12 cellular contexts compared by ENCODE assay signal in the genomic region with DNA sequence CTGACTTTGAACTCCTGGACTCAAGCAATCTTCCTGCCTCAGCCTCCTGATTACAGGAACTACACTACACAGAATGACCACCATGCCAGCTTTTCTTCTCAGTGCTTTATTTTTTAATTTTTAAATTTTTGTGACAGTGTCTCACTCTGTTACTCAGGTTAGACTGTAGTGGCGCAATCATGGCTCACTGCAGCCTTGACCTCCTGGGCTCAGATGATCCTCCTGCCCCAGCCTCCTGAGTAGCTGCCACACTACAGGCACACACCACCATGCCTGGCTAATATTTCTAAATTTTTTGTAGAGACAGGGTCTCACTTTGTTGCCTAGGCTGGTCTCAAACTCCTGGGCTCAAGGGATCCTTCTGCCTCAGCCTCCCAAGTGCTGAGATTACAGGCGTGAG. TPM values are rescaled to one million over a fixed set of nuclear protein-coding genes. Genes with fewer than 3 reads are reported as not detected.
DNase-seq lines count a peak whose midpoint lies in the region; ATAC-seq, FAIRE-seq and TF ChIP-seq lines count a peak whose summit lies in the region.
"Not testable (repeated sequence)": the region's sequence is repeated elsewhere in the genome, so short reads cannot be mapped to it uniquely, and the experiment has no call there.
"Had no signal": no experiment of that assay in that cellular context is flagged by ENCODE, and none has a peak within 500 bp of the region (broad histone marks: within the 10 kb centered on the region; RNA-seq: fewer than 3 reads in every experiment).

No MANE protein-coding gene starts in this region.

- H3K9me3 Mint-ChIP-seq in CD4-positive, alpha-beta T cell; T-cell; activated T-helper 1 cell treated with anti-CD3 and anti-CD28 coated beads, Interleukin-12 subunit alpha, Interleukin-12 subunit beta, Interleukin-2, Interleukin-4 antibody, amounts not matched to agents 30 ng/mL and 10 ng/mL and 1 ng/mL, durations not matched to agents 14 hours and 24 hours and 36 hours; naive thymus-derived CD8-positive, alpha-beta T cell; stimulated activated naive CD8-positive, alpha-beta T cell treated with anti-CD3 and anti-CD28 coated beads, Interleukin-15, Interleukin-2, amounts not matched to agents 100 ng/mL and 50 ng/mL, for 24 hours; type B pancreatic cell: not testable (repeated sequence)

- H4K20me1 ChIP-seq in K562 (replicated peaks; ENCODE audit: control insufficient read depth, insufficient read depth, low read length): not testable (repeated sequence)

- H2AFZ ChIP-seq in K562 (ENCODE audit: low read depth, low read length): not testable (repeated sequence)

- TF ChIP-seq EP300 in K562 (IDR thresholded peaks at IDR 0.05; ENCODE audit: low read length): not testable (repeated sequence)

- H3K36me3 Mint-ChIP-seq in CD4-positive, alpha-beta T cell (ENCODE audit: low read depth): peaks cover 16% of the 10 kb centered on the region
- H3K36me3 Mint-ChIP-seq in T-cell: peaks cover 22% of the 10 kb centered on the region
- H3K36me3 Mint-ChIP-seq in activated T-helper 1 cell treated with anti-CD3 and anti-CD28 coated beads, Interleukin-12 subunit alpha, Interleukin-12 subunit beta, Interleukin-2, Interleukin-4 antibody, amounts not matched to agents 30 ng/mL and 10 ng/mL and 1 ng/mL, durations not matched to agents 14 hours and 24 hours and 36 hours (ENCODE audit: low read depth): peaks cover 67% of the 10 kb centered on the region
- H3K36me3 Mint-ChIP-seq in naive thymus-derived CD8-positive, alpha-beta T cell: not testable (repeated sequence)
- H3K36me3 Mint-ChIP-seq in stimulated activated naive CD8-positive, alpha-beta T cell treated with anti-CD3 and anti-CD28 coated beads, Interleukin-15, Interleukin-2, amounts not matched to agents 100 ng/mL and 50 ng/mL, for 24 hours (ENCODE audit: low read depth): peaks cover 84% of the 10 kb centered on the region
- peaks cover 35% of the 10 kb centered on the region for H3K36me3 Mint-ChIP-seq in type B pancreatic cell

- in situ Hi-C loops in K562 (cut with MboI): loop anchor here (10.0 kb wide), 1 partner anchor 56 kb away; the partner anchor contains the start of gene BCL2L1

- not testable (repeated sequence) for TF ChIP-seq POLR2A in K562 (conservative IDR thresholded peaks at IDR 0.05)

- CTCF ChIA-PET in CD4-positive, alpha-beta T cell (lab: Charles Lee): interaction anchor here (0.7 to 1.9 kb wide), 3 partner anchors 17 to 55 kb away, joined by 3 to 7 read pairs (median 4); no protein-coding TSS in a partner anchor
- CTCF ChIA-PET in T-cell (lab: Charles Lee): interaction anchor here in 1 of 2 donors (0.5 kb wide), 1 partner anchor 35 kb away, joined by 6 read pairs; no protein-coding TSS in a partner anchor
- CTCF ChIA-PET in K562 (lab: Yijun Ruan, JAX; ENCODE audit: low intra/inter-chr PET ratio): not testable (repeated sequence)

- H3K9me1 ChIP-seq in K562 (ENCODE audit: control insufficient read depth, insufficient read depth, low read length): not testable (repeated sequence)

- not testable (repeated sequence) for H3K27me3 ChIP-seq in CD4-positive, alpha-beta T cell (ENCODE audit: control insufficient read depth, insufficient read depth, low read length); K562 (ENCODE audit: control insufficient read depth in 2 of 2, insufficient read depth in 2 of 2, low read length in 2 of 2); heart right ventricle

- not testable (repeated sequence) for ATAC-seq in CD4-positive, alpha-beta T cell (ENCODE audit: poor library complexity); T-cell (replicated peaks in 1 of 4); K562; heart right ventricle; naive thymus-derived CD8-positive, alpha-beta T cell

- not testable (repeated sequence) for TF ChIP-seq CTCF in CD4-positive, alpha-beta T cell (IDR thresholded peaks at IDR 0.05); K562 (IDR thresholded peaks at IDR 0.05 in 2 of 3, conservative IDR thresholded peaks at IDR 0.05 in 1 of 3; ENCODE audit: insufficient read depth in 2 of 3, low read depth in 1 of 3, low read length in 3 of 3); heart right ventricle (IDR thresholded peaks at IDR 0.05); type B pancreatic cell (conservative IDR thresholded peaks at IDR 0.05)

- DNase-seq in CD4-positive, alpha-beta T cell; T-cell; activated T-helper 1 cell treated with anti-CD3 and anti-CD28 coated beads, Interleukin-12 subunit alpha, Interleukin-12 subunit beta, Interleukin-2, Interleukin-4 antibody, amounts not matched to agents 30 ng/mL and 10 ng/mL and 1 ng/mL, durations not matched to agents 14 hours and 24 hours and 36 hours (ENCODE audit: low spot score); K562 (ENCODE audit: extremely low read depth in 1 of 4, low spot score in 3 of 4); heart right ventricle; naive thymus-derived CD8-positive, alpha-beta T cell; type B pancreatic cell (ENCODE audit: extremely low spot score, unreplicated experiment): not testable (repeated sequence)

- H3K27me3 Mint-ChIP-seq in CD4-positive, alpha-beta T cell; T-cell; activated T-helper 1 cell treated with anti-CD3 and anti-CD28 coated beads, Interleukin-12 subunit alpha, Interleukin-12 subunit beta, Interleukin-2, Interleukin-4 antibody, amounts not matched to agents 30 ng/mL and 10 ng/mL and 1 ng/mL, durations not matched to agents 14 hours and 24 hours and 36 hours (ENCODE audit: insufficient read depth); naive thymus-derived CD8-positive, alpha-beta T cell; stimulated activated naive CD8-positive, alpha-beta T cell treated with anti-CD3 and anti-CD28 coated beads, Interleukin-15, Interleukin-2, amounts not matched to agents 100 ng/mL and 50 ng/mL, for 24 hours; type B pancreatic cell: not testable (repeated sequence)

- peaks cover 34% of the 10 kb centered on the region for H3K4me1 Mint-ChIP-seq in CD4-positive, alpha-beta T cell (ENCODE audit: low read depth)
- H3K4me1 Mint-ChIP-seq in T-cell (peaks cover 33 to 56% (median 47%) of the 10 kb centered on the region in 3 donors), type B pancreatic cell (ENCODE audit: unreplicated experiment) (peaks cover 48% of the 10 kb centered on the region)
- peaks cover 84% of the 10 kb centered on the region for H3K4me1 Mint-ChIP-seq in activated T-helper 1 cell treated with anti-CD3 and anti-CD28 coated beads, Interleukin-12 subunit alpha, Interleukin-12 subunit beta, Interleukin-2, Interleukin-4 antibody, amounts not matched to agents 30 ng/mL and 10 ng/mL and 1 ng/mL, durations not matched to agents 14 hours and 24 hours and 36 hours (ENCODE audit: low read depth)
- H3K4me1 Mint-ChIP-seq in naive thymus-derived CD8-positive, alpha-beta T cell: peaks cover 29 to 57% (median 46%) of the 10 kb centered on the region in 4 donors
- H3K4me1 Mint-ChIP-seq in stimulated activated naive CD8-positive, alpha-beta T cell treated with anti-CD3 and anti-CD28 coated beads, Interleukin-15, Interleukin-2, amounts not matched to agents 100 ng/mL and 50 ng/mL, for 24 hours (ENCODE audit: low read depth): peaks cover 88% of the 10 kb centered on the region

- not testable (repeated sequence) for H3K27ac ChIP-seq in CD4-positive, alpha-beta T cell (ENCODE audit: low read depth, low read length); K562 (ENCODE audit: extremely low read depth, low read depth, low read length)
- peak overlapping the region; percentile 86 to 96 (median 89) for H3K27ac ChIP-seq in heart right ventricle

- TF ChIP-seq RAD21 in K562 (CRISPR knock-in tag; conservative IDR thresholded peaks at IDR 0.05 in 1 of 2, IDR thresholded peaks at IDR 0.05 in 1 of 2): not testable (repeated sequence)

- not testable (repeated sequence) for H3K4me3 Mint-ChIP-seq in CD4-positive, alpha-beta T cell; T-cell; activated T-helper 1 cell treated with anti-CD3 and anti-CD28 coated beads, Interleukin-12 subunit alpha, Interleukin-12 subunit beta, Interleukin-2, Interleukin-4 antibody, amounts not matched to agents 30 ng/mL and 10 ng/mL and 1 ng/mL, durations not matched to agents 14 hours and 24 hours and 36 hours; naive thymus-derived CD8-positive, alpha-beta T cell; type B pancreatic cell
- peak overlapping the region; percentile 24 for H3K4me3 Mint-ChIP-seq in stimulated activated naive CD8-positive, alpha-beta T cell treated with anti-CD3 and anti-CD28 coated beads, Interleukin-15, Interleukin-2, amounts not matched to agents 100 ng/mL and 50 ng/mL, for 24 hours

- FAIRE-seq in K562 (lab: Jason Lieb, UNC): not testable (repeated sequence)

- peaks cover 87% of the 10 kb centered on the region for H3K36me3 ChIP-seq in K562 (ENCODE audit: control insufficient read depth, insufficient read depth, low read length)
- peaks cover 0 to 46% (median 9%) of the 10 kb centered on the region in 9 donors for H3K36me3 ChIP-seq in heart right ventricle

- POLR2A ChIA-PET in CD4-positive, alpha-beta T cell (lab: Charles Lee); T-cell (lab: Charles Lee): not testable (repeated sequence)
- POLR2A ChIA-PET in K562 (lab: Yijun Ruan, JAX): interaction anchor here (1.0 kb wide), 1 partner anchor 9 kb away, joined by 4 read pairs; no protein-coding TSS in a partner anchor
- POLR2A ChIA-PET in naive thymus-derived CD8-positive, alpha-beta T cell (lab: Charles Lee): interaction anchor here (0.9 kb wide), 1 partner anchor 51 kb away, joined by 5 read pairs; no protein-coding TSS in a partner anchor

- not testable (repeated sequence) for H3K9me3 ChIP-seq in CD4-positive, alpha-beta T cell (ENCODE audit: control insufficient read depth, low read length); K562 (replicated peaks; ENCODE audit: control insufficient read depth, insufficient read depth, low read depth, low read length); heart right ventricle

- intact Hi-C loops in CD4-positive, alpha-beta T cell (cut with DNase I, micrococcal nuclease); activated T-helper 1 cell treated with anti-CD3 and anti-CD28 coated beads, Interleukin-12 subunit alpha, Interleukin-12 subunit beta, Interleukin-2, Interleukin-4 antibody, amounts not matched to agents 30 ng/mL and 10 ng/mL and 1 ng/mL, durations not matched to agents 14 hours and 24 hours and 36 hours (cut with micrococcal nuclease); K562 (cut with micrococcal nuclease): not testable (repeated sequence)
- intact Hi-C loops in heart right ventricle (cut with DNase I): loop anchor here in 1 of 10 donors (5.0 kb wide), 1 partner anchor 53 kb away; the partner anchor contains the start of gene BCL2L1

- not testable (repeated sequence) for BruUV-seq in K562 (replicated peaks; lab: Mats Ljungman, UMichigan)

- not testable (repeated sequence) for H3K4me3 ChIP-seq in K562, heart right ventricle

- H3K4me2 ChIP-seq in K562 (ENCODE audit: insufficient read depth, low read length): not testable (repeated sequence)

- H3K27ac Mint-ChIP-seq in CD4-positive, alpha-beta T cell: peak overlapping the region; percentile 51
- H3K27ac Mint-ChIP-seq in T-cell (peak overlapping the region; percentile 47 to 74), type B pancreatic cell (peak overlapping the region; percentile 61)
- peak overlapping the region; percentile 44 for H3K27ac Mint-ChIP-seq in activated T-helper 1 cell treated with anti-CD3 and anti-CD28 coated beads, Interleukin-12 subunit alpha, Interleukin-12 subunit beta, Interleukin-2, Interleukin-4 antibody, amounts not matched to agents 30 ng/mL and 10 ng/mL and 1 ng/mL, durations not matched to agents 14 hours and 24 hours and 36 hours
- peak overlapping the region in 6 of 10 donors; percentile 24 to 89 (median 80) for H3K27ac Mint-ChIP-seq in naive thymus-derived CD8-positive, alpha-beta T cell
- H3K27ac Mint-ChIP-seq in stimulated activated naive CD8-positive, alpha-beta T cell treated with anti-CD3 and anti-CD28 coated beads, Interleukin-15, Interleukin-2, amounts not matched to agents 100 ng/mL and 50 ng/mL, for 24 hours: peak overlapping the region; percentile 62

- H3K4me1 ChIP-seq in K562 (replicated peaks in 1 of 2; ENCODE audit: control insufficient read depth in 2 of 2, insufficient read depth in 2 of 2, low read length in 2 of 2) (peaks cover 88 to 91% of the 10 kb centered on the region in 2 experiments), heart right ventricle (peaks cover 58 to 100% (median 99%) of the 10 kb centered on the region in 9 donors)

- 0 out of 4 replicates have a peak overlapping the region, but pooled peaks of 1 of the 2 experiments have one; percentile 1 for H3K9ac ChIP-seq in K562 (ENCODE audit: insufficient read depth in 1 of 2, low read depth in 2 of 2, low read length in 2 of 2)

- peaks cover 96% of the 10 kb centered on the region for H3K79me2 ChIP-seq in K562 (ENCODE audit: control insufficient read depth, insufficient read depth, low read length)

- 89% methylated on average over 2 of the region's 2 CpGs for WGBS in K562 (ENCODE audit: insufficient coverage, low coverage, missing lambda C conversion rate)
- WGBS in heart right ventricle, 2 donors: 100% methylated on average over 2 of the region's 2 CpGs

RNA-seq across cellular contexts. Expression of gene COX4I2, which starts 31.2 kb away (rescaled TPM):
- not detected for total RNA-seq in CD4-positive, alpha-beta T cell
- total RNA-seq in T-cell (not detected), K562 (2014; rRNA removed) (not detected in 2 replicates), K562 (2014; rRNA removed; fragmentation: Illumina TruSeq; extraction: Trizol) (not detected in 2 replicates), K562 (2015; rRNA removed; fragmentation: Illumina TruSeq; extraction: Trizol) (not detected in 2 replicates), K562 (2021) (not detected in 2 replicates), heart right ventricle (10 to 100 TPM in 3 of 10 donors, 1 to 10 TPM in 7; 3.8 to 20.1 (median 7.5) TPM), type B pancreatic cell (ENCODE audit: low replicate concordance) (not detected in 2 replicates)
- total RNA-seq in activated T-helper 1 cell treated with anti-CD3 and anti-CD28 coated beads, Interleukin-12 subunit alpha, Interleukin-12 subunit beta, Interleukin-2, Interleukin-4 antibody, amounts not matched to agents 30 ng/mL and 10 ng/mL and 1 ng/mL, durations not matched to agents 14 hours and 24 hours and 36 hours: not detected in 2 replicates
- not detected in 2 replicates for total RNA-seq in K562 (2011; cell fraction: chromatin; rRNA removed; ENCODE audit: low replicate concordance)
- not detected in 2 replicates for total RNA-seq in K562 (2011; cell fraction: nucleolus; rRNA removed)
- not detected in 2 replicates for total RNA-seq in K562 (2011; cell fraction: nucleoplasm; rRNA removed)
- polyA plus RNA-seq in K562 (2011; rRNA removed) (not detected in 2 replicates), K562 (2014; fragmentation: Illumina TruSeq; extraction: Trizol) (not detected in 2 replicates), K562 (2014; fragmentation: Nextera tagmentation; extraction: Ambion mirVana) (not detected), K562 (2014; rRNA removed) (not detected in 2 replicates), heart right ventricle (100 to 1,000 TPM in 1 of 2 donors, 10 to 100 TPM in 1; 30.4 to 103 TPM)
- not detected in 2 replicates for polyA plus RNA-seq in K562 (2011; cell fraction: cytosol; rRNA removed)
- polyA plus RNA-seq in K562 (2011; cell fraction: nucleus; rRNA removed): not detected in 2 replicates
- not detected in 2 replicates for polyA plus RNA-seq in K562 (2012)
- not detected in 2 replicates for polyA minus RNA-seq in K562 (2011; rRNA and poly(A)+ RNA removed)
- polyA minus RNA-seq in K562 (2011; cell fraction: cytosol; rRNA and poly(A)+ RNA removed): not detected in 2 replicates
- not detected in 2 replicates for polyA minus RNA-seq in K562 (2011; cell fraction: nucleus; rRNA and poly(A)+ RNA removed)
- total RNA-seq in naive thymus-derived CD8-positive, alpha-beta T cell: not detected
- polyA plus RNA-seq in naive thymus-derived CD8-positive, alpha-beta T cell: not detected
- total RNA-seq: activated CD4-positive, alpha-beta memory T cell treated with anti-CD3 and anti-CD28 coated beads, Interleukin-2, amount 10 ng/mL, durations not matched to agents 7 days and 5 days; progenitor cell of endocrine pancreas; smooth muscle cell; WTC11 had no signal

RNA-seq across cellular contexts. Expression of gene BCL2L1, which starts 53.7 kb away (rescaled TPM):
- total RNA-seq in CD4-positive, alpha-beta T cell: 10 to 100 TPM; 11.8 to 11.9 TPM
- total RNA-seq in T-cell (10 to 100 TPM; 26.6 to 33.8 (median 27.7) TPM), K562 (2014; rRNA removed) (137 and 179 TPM in 2 replicates), K562 (2014; rRNA removed; fragmentation: Illumina TruSeq; extraction: Trizol) (72.0 and 81.3 TPM in 2 replicates), K562 (2015; rRNA removed; fragmentation: Illumina TruSeq; extraction: Trizol) (88.7 and 89.1 TPM in 2 replicates), K562 (2021) (150 and 157 TPM in 2 replicates), heart right ventricle (10 to 100 TPM; 34.7 to 97.4 (median 45.9) TPM), type B pancreatic cell (ENCODE audit: low replicate concordance) (142 and 243 TPM in 2 replicates)
- total RNA-seq in activated T-helper 1 cell treated with anti-CD3 and anti-CD28 coated beads, Interleukin-12 subunit alpha, Interleukin-12 subunit beta, Interleukin-2, Interleukin-4 antibody, amounts not matched to agents 30 ng/mL and 10 ng/mL and 1 ng/mL, durations not matched to agents 14 hours and 24 hours and 36 hours: 417 and 420 TPM in 2 replicates
- total RNA-seq in K562 (2011; cell fraction: chromatin; rRNA removed; ENCODE audit: low replicate concordance): 162 and 267 TPM in 2 replicates
- 145 and 154 TPM in 2 replicates for total RNA-seq in K562 (2011; cell fraction: nucleolus; rRNA removed)
- total RNA-seq in K562 (2011; cell fraction: nucleoplasm; rRNA removed): 113 and 150 TPM in 2 replicates
- polyA plus RNA-seq in K562 (2011; rRNA removed) (120 and 121 TPM in 2 replicates), K562 (2014; fragmentation: Illumina TruSeq; extraction: Trizol) (182 and 187 TPM in 2 replicates), K562 (2014; fragmentation: Nextera tagmentation; extraction: Ambion mirVana) (10 to 100 TPM in 1 of 2 experiments, 1 to 10 TPM in 1; 3.3 to 17.9 TPM), K562 (2014; rRNA removed) (140 and 156 TPM in 2 replicates), heart right ventricle (100 to 1,000 TPM in 1 of 2 donors, 10 to 100 TPM in 1; 35.2 to 128 TPM)
- polyA plus RNA-seq in K562 (2011; cell fraction: cytosol; rRNA removed): 113 and 145 TPM in 2 replicates
- polyA plus RNA-seq in K562 (2011; cell fraction: nucleus; rRNA removed): 70.0 and 81.2 TPM in 2 replicates
- polyA plus RNA-seq in K562 (2012): 134 and 224 TPM in 2 replicates
- 87.8 and 101 TPM in 2 replicates for polyA minus RNA-seq in K562 (2011; rRNA and poly(A)+ RNA removed)
- polyA minus RNA-seq in K562 (2011; cell fraction: cytosol; rRNA and poly(A)+ RNA removed): 56.3 and 61.7 TPM in 2 replicates
- 74.2 and 92.5 TPM in 2 replicates for polyA minus RNA-seq in K562 (2011; cell fraction: nucleus; rRNA and poly(A)+ RNA removed)
- total RNA-seq in naive thymus-derived CD8-positive, alpha-beta T cell: 10 to 100 TPM; 14.8 to 17.7 TPM
- polyA plus RNA-seq in naive thymus-derived CD8-positive, alpha-beta T cell: 10 to 100 TPM in 1 of 3 donors, 1 to 10 TPM in 2; 8.0 to 15.4 (median 8.2) TPM
